Comparison of ENCODE assay signal across 9 cellular contexts in genomic region chr19:39038098-39038497, GRCh38. TPM values are rescaled to one million over a fixed set of nuclear protein-coding genes. Genes with fewer than 3 reads are reported as not detected.
DNase-seq lines count a peak whose midpoint lies in the region; ATAC-seq, FAIRE-seq and TF ChIP-seq lines count a peak whose summit lies in the region.
"Had no signal": no experiment of that assay in that cellular context is flagged by ENCODE, and none has a peak within 500 bp of the region (broad histone marks: within the 10 kb centered on the region; RNA-seq: fewer than 3 reads in every experiment).

No MANE protein-coding gene starts in this region.

- no peak overlapping the region for H3K4me3 ChIP-seq in SJCRH30
- H3K4me3 ChIP-seq in thyroid gland (replicated peaks in 1 of 3), result no peak overlapping the region

- H3K27ac ChIP-seq in SJCRH30 (no peak overlapping the region), thyroid gland (no peak overlapping the region)

- ATAC-seq in GM21390 (IDR thresholded peaks at IDR 0.05; ENCODE audit: unreplicated experiment), result no peak

- DNase-seq in stimulated activated CD4-positive, alpha-beta T cell treated with anti-CD3 and anti-CD28 coated beads, Interleukin-15, amount 100 ng/mL, for 24 hours, result peak; percentile 30
- DNase-seq in stimulated activated CD4-positive, alpha-beta T cell treated with anti-CD3 and anti-CD28 coated beads, Interleukin-4, amount 100 ng/mL, for 1 hour, result no peak
- peak; percentile 34 to 58 for DNase-seq in SJCRH30
- DNase-seq in hepatic stellate cell (ENCODE audit: low spot score), result peak; percentile 53
- DNase-seq in thyroid gland, result peak; percentile 34 to 35
- no peak for DNase-seq in RCC 7860 (ENCODE audit: low spot score)
- DNase-seq in DMS79 (lab: John Stamatoyannopoulos, UW), result no peak

- TF ChIP-seq POLR2A in thyroid gland (IDR thresholded peaks at IDR 0.05), result no peak

- no peak for TF ChIP-seq CTCF in thyroid gland (IDR thresholded peaks at IDR 0.05)

- H3K27me3 ChIP-seq in SJCRH30, result peaks cover under 1% of the 10 kb centered on the region
- no peaks in the 10 kb centered on the region for H3K27me3 ChIP-seq in thyroid gland

- FAIRE-seq in RCC 7860 (lab: Jason Lieb, UNC), result no peak

- intact Hi-C loops in thyroid gland (cut with DNase I), result no loop called here

- H3K36me3 ChIP-seq in SJCRH30 (no peaks in the 10 kb centered on the region), thyroid gland (no peaks in the 10 kb centered on the region)

- 15 to 30% methylated on average over 9 of the region's 9 CpGs for WGBS in thyroid gland, 2 donors

- H3K9me3 ChIP-seq in SJCRH30 (replicated peaks) (no peaks in the 10 kb centered on the region), thyroid gland (no peaks in the 10 kb centered on the region)

- H3K4me1 ChIP-seq in SJCRH30 (no peaks in the 10 kb centered on the region), thyroid gland (peaks cover 0 to under 1% of the 10 kb centered on the region in 2 donors)

RNA-seq across cellular contexts. Expression of gene FBXO27, which starts 5.7 kb away (rescaled TPM):
- total RNA-seq in SJCRH30 (2014; rRNA removed; shearing (Covaris generic)), result 0.71 and 1.0 TPM in 2 replicates
- 1 to 10 TPM in 3 of 4 donors, under 1 TPM in 1; 0.24 to 5.0 (median 3.0) TPM for total RNA-seq in thyroid gland
- total RNA-seq: mononuclear cell had no signal

RNA-seq across cellular contexts. Expression of gene ACP7, which starts 46.1 kb away (rescaled TPM):
- total RNA-seq in SJCRH30 (2014; rRNA removed; shearing (Covaris generic)), result not detected in 2 replicates
- under 1 TPM in 1 of 4 donors, not detected in 3; 0.22 TPM for total RNA-seq in thyroid gland
- total RNA-seq: mononuclear cell had no signal

Comparison
In these comparisons a context has a peak if more than half of its experiments do, and no peak if none do; other contexts are left out.
1. DNase-seq: peak in stimulated activated CD4-positive, alpha-beta T cell treated with anti-CD3 and anti-CD28 coated beads, Interleukin-15, amount 100 ng/mL, for 24 hours (single experiment), SJCRH30 (2 of 2), hepatic stellate cell (single experiment) and thyroid gland (2 of 2); none in stimulated activated CD4-positive, alpha-beta T cell treated with anti-CD3 and anti-CD28 coated beads, Interleukin-4, amount 100 ng/mL, for 1 hour (single experiment), RCC 7860 (single experiment) and DMS79 (single experiment).